1 cellular context compared by ENCODE assay signal in genomic region chr5:164799391-164799790, GRCh38.
TF ChIP-seq lines count a peak whose summit lies in the region.

No MANE protein-coding gene starts in this region.

TF ChIP-seq in GM23338, 12 proteins besides CTCF, POLR2A, EP300 and RAD21 (continued from another document):
- TF ChIP-seq REST (IDR thresholded peaks at IDR 0.05; ENCODE audit: unreplicated experiment), result no peak
- no peak for TF ChIP-seq JUNB (IDR thresholded peaks at IDR 0.05; ENCODE audit: unreplicated experiment)
- TF ChIP-seq EZH2phosphoT487 (IDR thresholded peaks at IDR 0.05; ENCODE audit: unreplicated experiment), result no peak
- TF ChIP-seq ZNF331 (CRISPR knock-in tag; IDR thresholded peaks at IDR 0.05; ENCODE audit: low read depth), result no peak
- TF ChIP-seq EZH2 (IDR thresholded peaks at IDR 0.05; ENCODE audit: low read depth, unreplicated experiment), result no peak
- TF ChIP-seq NANOG (IDR thresholded peaks at IDR 0.05; ENCODE audit: borderline replicate concordance), result no peak
- no peak for TF ChIP-seq POLR2AphosphoS5 (IDR thresholded peaks at IDR 0.05; ENCODE audit: low read depth)
